In genomic region chr20:46040902-46041535, GRCh38 we compare ENCODE assay signal across 8 cellular contexts. TPM values are rescaled to one million over a fixed set of nuclear protein-coding genes. Genes with fewer than 3 reads are reported as not detected.
DNase-seq lines count a peak whose midpoint lies in the region; ATAC-seq, FAIRE-seq and TF ChIP-seq lines count a peak whose summit lies in the region.

No MANE protein-coding gene starts in this region.

- DNase-seq in NCI-H146 (lab: John Stamatoyannopoulos, UW) (peak; percentile 8), NCI-H146 treated with DMSO at 0.1 percent for 48 hours (lab: John Stamatoyannopoulos, UW; ENCODE audit: unreplicated experiment) (no peak), T-helper 9 cell (peak; percentile 48), H1 (ENCODE audit: low read depth in 1 of 2, low spot score in 2 of 2) (peak in 1 of 2 experiments; percentile 93), NCI-H446 treated with DMSO at 0.1 percent for 48 hours (lab: John Stamatoyannopoulos, UW) (no peak)
- peak in 2 of 3 experiments; percentile 10 to 42 for DNase-seq in stimulated activated CD4-positive, alpha-beta T cell treated with anti-CD3 and anti-CD28 coated beads, TNF-alpha, amount 100 ng/mL, for 24 hours (ENCODE audit: low read depth in 3 of 3)

- H4K20me1 ChIP-seq in H1 (replicated peaks in 1 of 2; ENCODE audit: control insufficient read depth in 1 of 2, insufficient read depth in 2 of 2, low read length in 2 of 2), result peaks cover 0 to 7% of the 10 kb centered on the region in 2 experiments

- TF ChIP-seq RAD21 in H1 (IDR thresholded peaks at IDR 0.05 in 1 of 2, conservative IDR thresholded peaks at IDR 0.05 in 1 of 2; ENCODE audit: low read depth in 2 of 2, low read length in 2 of 2), result no peak

- CTCF ChIA-PET in H1 (lab: Charles Lee; ENCODE audit: partially characterized antibody), result interaction anchor here (0.6 to 3.9 kb wide), 5 partner anchors 13 to 264 kb away, joined by 3 to 20 read pairs (median 3); no protein-coding TSS in a partner anchor

- H2BK20ac ChIP-seq in H1 (ENCODE audit: low read length), result no peak overlapping the region

- no peaks in the 10 kb centered on the region for H3K79me1 ChIP-seq in H1 (ENCODE audit: low read depth, low read length)

- peaks cover 0 to 7% (median 3%) of the 10 kb centered on the region in 4 experiments; a peak in 3 of 7 replicates for H3K4me1 ChIP-seq in H1 (replicated peaks in 1 of 4; ENCODE audit: control insufficient read depth in 3 of 4, insufficient read depth in 4 of 4, low read length in 3 of 4)

- TF ChIP-seq EP300 in H1 (IDR thresholded peaks at IDR 0.05; ENCODE audit: borderline replicate concordance in 1 of 2, low read depth in 2 of 2, low read length in 2 of 2), result no peak

- H3K23me2 ChIP-seq in H1 (ENCODE audit: low read depth, low read length), result no peaks in the 10 kb centered on the region

- H3K9ac ChIP-seq in H1 (replicated peaks in 1 of 4; ENCODE audit: extremely low read depth in 1 of 4, low read depth in 3 of 4, low read length in 3 of 4), result no peak overlapping the region

- no peak overlapping the region for H3K4me3 ChIP-seq in H1 (ENCODE audit: extremely low read depth in 1 of 4, insufficient read depth in 2 of 4, low read depth in 3 of 4, low read length in 4 of 4)

- no peak overlapping the region for H3K4me2 ChIP-seq in H1 (ENCODE audit: insufficient read depth in 1 of 2, low read depth in 2 of 2, low read length in 2 of 2)

- H2AK5ac ChIP-seq in H1 (ENCODE audit: low read depth, low read length), result no peak overlapping the region

- FAIRE-seq in H1 (lab: Jason Lieb, UNC), result peak; percentile 28

- H4K5ac ChIP-seq in H1 (ENCODE audit: insufficient read length, low read depth, low read length), result no peak overlapping the region

- no peak overlapping the region for H3K4ac ChIP-seq in H1 (replicated peaks; ENCODE audit: insufficient read length, low read depth, low read length)

- H2AFZ ChIP-seq in H1 (ENCODE audit: low read length), result no peak overlapping the region

- peaks cover 0 to 7% (median 2%) of the 10 kb centered on the region in 4 experiments; a peak in 3 of 7 replicates for H3K27me3 ChIP-seq in H1 (replicated peaks in 1 of 4; ENCODE audit: control insufficient read depth in 3 of 4, extremely low read depth in 1 of 4, insufficient read depth in 3 of 4, low read length in 3 of 4)

- no peak overlapping the region for H2BK5ac ChIP-seq in H1 (ENCODE audit: low read depth, low read length)

- no peak overlapping the region for H3K18ac ChIP-seq in H1 (ENCODE audit: extremely low read depth, low read length)

- no peak overlapping the region; the same call in 1 of the 2 replicates for H4K8ac ChIP-seq in H1 (ENCODE audit: extremely low read depth, insufficient read depth, low read length)

- no peak overlapping the region for H3K14ac ChIP-seq in H1 (ENCODE audit: insufficient read length)

- H3K27ac ChIP-seq in H1 (ENCODE audit: low read depth, low read length), result no peak overlapping the region

- H3K9me3 ChIP-seq in H1 (ENCODE audit: insufficient read depth in 2 of 2, low read depth in 1 of 2, low read length in 1 of 2), result no peaks in the 10 kb centered on the region

- POLR2A ChIA-PET in H1 (lab: Charles Lee; ENCODE audit: partially characterized antibody), result interaction anchor here (0.7 to 1.5 kb wide), 5 partner anchors 9 to 48 kb away, joined by 3 to 6 read pairs (median 4); no protein-coding TSS in a partner anchor

- H2BK15ac ChIP-seq in H1 (ENCODE audit: low read length), result no peak overlapping the region

- no peak overlapping the region for H3K23ac ChIP-seq in H1 (ENCODE audit: insufficient read length)

- no peak overlapping the region for H2BK120ac ChIP-seq in H1 (replicated peaks; ENCODE audit: low read depth, low read length)

- no peak overlapping the region for H2BK12ac ChIP-seq in H1 (ENCODE audit: low read depth, low read length)

- no peak for TF ChIP-seq POLR2A in H1 (IDR thresholded peaks at IDR 0.05; ENCODE audit: control extremely low read depth in 1 of 2, low read depth in 2 of 2, low read length in 2 of 2)

- H3K79me2 ChIP-seq in H1 (ENCODE audit: control insufficient read depth in 1 of 2, insufficient read depth in 2 of 2, low read length in 2 of 2), result no peaks in the 10 kb centered on the region

- 40% methylated on average over 18 of the region's 18 CpGs; no CpG with 5 or more reads in 1 of the 2 experiments for WGBS in H1 (ENCODE audit: extremely low coverage in 1 of 2, insufficient coverage in 1 of 2, insufficient read length in 1 of 2, insufficient replicate concordance in 2 of 2, low coverage in 1 of 2, low lambda C conversion rate in 2 of 2, missing lambda C conversion rate in 1 of 2), 2 experiments

- no peak for TF ChIP-seq CTCF in H1 (IDR thresholded peaks at IDR 0.05; ENCODE audit: control extremely low read depth in 1 of 3, insufficient read depth in 1 of 3, low read depth in 1 of 3, low read length in 3 of 3)

- no peak for ATAC-seq in HG02588 (IDR thresholded peaks at IDR 0.05; ENCODE audit: unreplicated experiment)
- ATAC-seq in HG03460 (IDR thresholded peaks at IDR 0.05; ENCODE audit: unreplicated experiment), result no peak

- no peak overlapping the region for H4K91ac ChIP-seq in H1 (replicated peaks; ENCODE audit: insufficient read length, low read length)

- no peak overlapping the region for H3K56ac ChIP-seq in H1 (replicated peaks; ENCODE audit: insufficient read length, low read depth, low read length)

- H3K36me3 ChIP-seq in H1 (ENCODE audit: control insufficient read depth in 2 of 4, insufficient read depth in 4 of 4, low read length in 3 of 4), result no peaks in the 10 kb centered on the region

TF ChIP-seq in H1, 55 proteins besides CTCF, POLR2A, EP300 and RAD21:
- TF ChIP-seq SIN3A (conservative IDR thresholded peaks at IDR 0.05 in 1 of 2, IDR thresholded peaks at IDR 0.05 in 1 of 2; ENCODE audit: low read depth in 1 of 2, low read length in 2 of 2) (peak; percentile 45 to 74; a peak in 1 of 4 replicates), SP4 (IDR thresholded peaks at IDR 0.05; ENCODE audit: low read length) (no peak), EGR1 (IDR thresholded peaks at IDR 0.05; ENCODE audit: borderline replicate concordance, low read depth, low read length) (no peak), SUZ12 (IDR thresholded peaks at IDR 0.05; ENCODE audit: low read length) (no peak), TAF1 (IDR thresholded peaks at IDR 0.05; ENCODE audit: low read depth, low read length) (no peak), POLR2AphosphoS5 (IDR thresholded peaks at IDR 0.05; ENCODE audit: low read depth, low read length) (no peak), ATF2 (IDR thresholded peaks at IDR 0.05; ENCODE audit: low read length) (no peak), EZH2 (IDR thresholded peaks at IDR 0.05; ENCODE audit: low read depth, low read length, severe bottlenecking) (no peak), SP1 (IDR thresholded peaks at IDR 0.05; ENCODE audit: low read depth, low read length) (0 out of 2 replicates have a peak, but pooled peaks have one; percentile 21), HDAC2 (IDR thresholded peaks at IDR 0.05; ENCODE audit: borderline replicate concordance in 1 of 2, low read depth in 2 of 2, low read length in 2 of 2) (no peak)

RNA-seq across cellular contexts. Expression of gene SLC12A5, which starts 12.0 kb away (rescaled TPM):
- 5.9 and 7.3 TPM in 2 replicates for total RNA-seq in H1 (2021; fragmentation: NEBNext Ultra II Directional; extraction: Animal tissue kit (Norgen Biotek cat#: 25700))
- 1.9 and 2.8 TPM in 2 replicates for polyA plus RNA-seq in H1 (2011; rRNA removed)
- 3.4 TPM for polyA plus RNA-seq in H1 (2011; cell fraction: cytosol; rRNA removed)
- polyA plus RNA-seq in H1 (2011; cell fraction: nucleus; rRNA removed), result 10.2 TPM
- 6.1 to 14.6 TPM (median 10.7 TPM) in 4 replicates for polyA plus RNA-seq in H1 (2012, experiment 1 of 2)
- 14.4 TPM for polyA plus RNA-seq in H1 (2012, experiment 2 of 2)
- 13.0 TPM for polyA plus RNA-seq in H1 (2013, experiment 1 of 2)
- polyA plus RNA-seq in H1 (2013, experiment 2 of 2), result 12.6 TPM
- 2.0 TPM in 2 replicates for polyA minus RNA-seq in H1 (2011; rRNA and poly(A)+ RNA removed)
- polyA minus RNA-seq in H1 (2011; cell fraction: cytosol; rRNA and poly(A)+ RNA removed), result not detected
- polyA minus RNA-seq in H1 (2011; cell fraction: nucleus; rRNA and poly(A)+ RNA removed), result 5.2 TPM

RNA-seq across cellular contexts. Expression of gene MMP9, which starts 32.3 kb away (rescaled TPM):
- total RNA-seq in H1 (2021; fragmentation: NEBNext Ultra II Directional; extraction: Animal tissue kit (Norgen Biotek cat#: 25700)), result 1.7 and 2.2 TPM in 2 replicates
- 1.5 and 1.6 TPM in 2 replicates for polyA plus RNA-seq in H1 (2011; rRNA removed)
- polyA plus RNA-seq in H1 (2011; cell fraction: cytosol; rRNA removed), result 0.90 TPM
- 2.0 TPM for polyA plus RNA-seq in H1 (2011; cell fraction: nucleus; rRNA removed)
- 1.2 to 2.2 TPM (median 2.1 TPM) in 4 replicates for polyA plus RNA-seq in H1 (2012, experiment 1 of 2)
- 1.7 TPM for polyA plus RNA-seq in H1 (2012, experiment 2 of 2)
- 8.6 TPM for polyA plus RNA-seq in H1 (2013, experiment 1 of 2)
- polyA plus RNA-seq in H1 (2013, experiment 2 of 2), result 8.2 TPM
- 0.37 and 0.38 TPM in 2 replicates for polyA minus RNA-seq in H1 (2011; rRNA and poly(A)+ RNA removed)
- polyA minus RNA-seq in H1 (2011; cell fraction: cytosol; rRNA and poly(A)+ RNA removed), result 0.44 TPM
- polyA minus RNA-seq in H1 (2011; cell fraction: nucleus; rRNA and poly(A)+ RNA removed), result 0.80 TPM

RNA-seq across cellular contexts. Expression of gene NCOA5, which starts 48.7 kb away (rescaled TPM):
- total RNA-seq in H1 (2021; fragmentation: NEBNext Ultra II Directional; extraction: Animal tissue kit (Norgen Biotek cat#: 25700)), result 29.0 and 29.9 TPM in 2 replicates
- polyA plus RNA-seq in H1 (2011; rRNA removed), result 18.0 and 20.4 TPM in 2 replicates
- 18.6 TPM for polyA plus RNA-seq in H1 (2011; cell fraction: cytosol; rRNA removed)
- 20.6 TPM for polyA plus RNA-seq in H1 (2011; cell fraction: nucleus; rRNA removed)
- 18.4 to 24.0 TPM (median 20.9 TPM) in 4 replicates for polyA plus RNA-seq in H1 (2012, experiment 1 of 2)
- polyA plus RNA-seq in H1 (2012, experiment 2 of 2), result 14.8 TPM
- 21.0 TPM for polyA plus RNA-seq in H1 (2013, experiment 1 of 2)
- polyA plus RNA-seq in H1 (2013, experiment 2 of 2), result 20.1 TPM
- polyA minus RNA-seq in H1 (2011; rRNA and poly(A)+ RNA removed), result 20.7 and 21.7 TPM in 2 replicates
- polyA minus RNA-seq in H1 (2011; cell fraction: cytosol; rRNA and poly(A)+ RNA removed), result 14.6 TPM
- polyA minus RNA-seq in H1 (2011; cell fraction: nucleus; rRNA and poly(A)+ RNA removed), result 9.4 TPM

Comparison
In these comparisons a context has a peak if more than half of its experiments do, and no peak if none do; other contexts are left out.
1. DNase-seq: peak in NCI-H146 (single experiment), T-helper 9 cell (single experiment) and stimulated activated CD4-positive, alpha-beta T cell treated with anti-CD3 and anti-CD28 coated beads, TNF-alpha, amount 100 ng/mL, for 24 hours (2 of 3); none in NCI-H146 treated with DMSO at 0.1 percent for 48 hours (single experiment) and NCI-H446 treated with DMSO at 0.1 percent for 48 hours (single experiment).